In the genomic region with DNA sequence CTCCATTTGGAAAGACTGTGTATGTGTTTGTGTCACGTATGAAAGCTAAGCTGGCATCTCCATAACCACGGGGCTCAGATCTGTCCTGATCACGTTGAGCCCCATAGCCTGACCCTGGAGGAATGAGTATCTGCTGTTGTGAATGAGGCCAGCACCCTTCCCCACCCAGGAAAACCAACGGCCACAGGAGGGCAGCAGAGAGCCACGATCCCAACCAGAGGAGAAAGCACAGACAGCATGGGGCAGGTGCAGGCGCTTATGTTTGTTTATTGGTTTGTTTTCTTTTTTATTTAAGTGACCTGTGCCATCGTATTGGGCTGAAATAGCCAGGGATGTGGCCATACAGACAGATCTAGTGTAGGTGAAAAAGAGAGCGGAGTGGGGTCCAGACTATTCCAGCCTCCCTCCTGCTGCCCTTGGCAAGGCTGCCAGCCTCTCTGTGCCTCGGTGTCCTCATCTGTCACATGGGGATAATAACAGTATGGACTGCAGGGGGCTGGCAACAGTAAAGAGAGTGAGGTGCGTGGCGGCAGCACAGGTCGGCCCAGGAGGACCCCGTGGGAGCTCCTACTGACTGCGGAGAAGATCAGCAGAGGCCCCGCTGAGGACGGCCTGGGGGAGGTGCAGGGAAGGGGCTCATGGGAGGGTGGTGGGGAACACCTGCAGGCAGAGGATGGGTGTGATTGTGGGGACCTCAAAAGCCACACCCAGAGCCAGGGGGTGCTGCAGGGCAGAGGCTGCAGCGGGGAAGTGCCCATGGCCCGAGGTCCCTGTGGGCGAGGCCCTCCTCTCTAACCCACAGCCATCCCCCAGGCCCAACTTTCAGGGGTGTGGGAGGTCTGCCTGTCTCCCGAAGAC, we compare ENCODE assay signal across 1 cellular context.
TF ChIP-seq lines count a peak whose summit lies in the region.

No MANE protein-coding gene starts in this region.

TF ChIP-seq in K562, 482 proteins besides CTCF, POLR2A, EP300 and RAD21 (continued from another document):
- TF ChIP-seq JUND (IDR thresholded peaks at IDR 0.05; ENCODE audit: borderline replicate concordance, low read depth, low read length) (peak; percentile 64), JUND (tag; IDR thresholded peaks at IDR 0.05; ENCODE audit: borderline replicate concordance, low read depth, low read length) (peak; percentile 14; the same call in 1 of the 3 replicates), SIN3A (IDR thresholded peaks at IDR 0.05; ENCODE audit: borderline replicate concordance in 2 of 2, control insufficient read depth in 1 of 2, low read depth in 2 of 2, low read length in 2 of 2) (0 out of 4 replicates have a peak, but pooled peaks of 1 of the 2 experiments have one; percentile 50), ZKSCAN1 (IDR thresholded peaks at IDR 0.05; ENCODE audit: low read depth, low read length) (0 out of 2 replicates have a peak, but pooled peaks have one; percentile 28), DIDO1 (tag; IDR thresholded peaks at IDR 0.05; ENCODE audit: low read depth) (no peak), CBX3 (IDR thresholded peaks at IDR 0.05; ENCODE audit: borderline replicate concordance in 1 of 2, low read length in 2 of 2) (0 out of 3 replicates have a peak, but pooled peaks of 1 of the 2 experiments have one; percentile 29), STAG1 (CRISPR knock-in tag; IDR thresholded peaks at IDR 0.05; ENCODE audit: borderline replicate concordance) (peak; percentile 69; the same call in 1 of the 2 replicates), RBM39 (optimal IDR thresholded peaks at IDR 0.05; ENCODE audit: low read depth, low read length) (peak; percentile 49), ARID1B (IDR thresholded peaks at IDR 0.05) (peak; percentile 29), RFX5 (IDR thresholded peaks at IDR 0.05; ENCODE audit: low read depth, low read length) (no peak), ZEB2 (IDR thresholded peaks at IDR 0.05) (peak; percentile 28; the same call in 1 of the 2 replicates), ZNF444 (CRISPR knock-in tag; IDR thresholded peaks at IDR 0.05) (no peak), ARID2 (IDR thresholded peaks at IDR 0.05) (peak; percentile 64; the same call in 1 of the 2 replicates), CBX5 (IDR thresholded peaks at IDR 0.05; ENCODE audit: borderline replicate concordance, low read depth) (peak; percentile 12; the same call in 1 of the 2 replicates), NEUROD1 (IDR thresholded peaks at IDR 0.05; ENCODE audit: borderline replicate concordance, low read depth, low read length, partially characterized antibody) (peak; percentile 29), KLF16 (IDR thresholded peaks at IDR 0.05) (peak; percentile 37; the same call in 1 of the 2 replicates), ZNF263 (CRISPR knock-in tag; IDR thresholded peaks at IDR 0.05; ENCODE audit: borderline replicate concordance) (peak; percentile 36; the same call in 1 of the 2 replicates), SP1 (CRISPR knock-in tag; IDR thresholded peaks at IDR 0.05) (peak; percentile 47; the same call in 1 of the 2 replicates)
TF ChIP-seq in K562: peak in this region for 46.
